1 cellular context compared by ENCODE assay signal in genomic region chr12:53467880-53468279, GRCh38.
TF ChIP-seq lines count a peak whose summit lies in the region.

No MANE protein-coding gene starts in this region.

TF ChIP-seq in GM12878, 131 proteins besides CTCF, POLR2A, EP300 and RAD21:
- TF ChIP-seq NBN (IDR thresholded peaks at IDR 0.05) = no peak
- no peak for TF ChIP-seq RFX5 (IDR thresholded peaks at IDR 0.05; ENCODE audit: low read depth, low read length)
- 0 out of 2 replicates have a peak, but pooled peaks have one; percentile 35 for TF ChIP-seq PML (IDR thresholded peaks at IDR 0.05; ENCODE audit: low read length)
- no peak for TF ChIP-seq SKIL (IDR thresholded peaks at IDR 0.05; ENCODE audit: low read depth, poor library complexity, severe bottlenecking)
TF ChIP-seq in GM12878: peak in this region for 1.
